Comparison of ENCODE assay signal across 8 cellular contexts in genomic region chr6:139219271-139219729, GRCh38.
DNase-seq lines count a peak whose midpoint lies in the region; ATAC-seq and TF ChIP-seq lines count a peak whose summit lies in the region.

No MANE protein-coding gene starts in this region.

- peaks cover 0 to 8% of the 10 kb centered on the region in 2 donors for H3K4me1 ChIP-seq in right atrium auricular region

- H3K36me3 ChIP-seq in right atrium auricular region: no peaks in the 10 kb centered on the region

- peak; percentile 60 for DNase-seq in NCI-H1436 treated with DMSO at 0.1 percent for 48 hours (lab: John Stamatoyannopoulos, UW)
- DNase-seq in T-helper 1 cell: peak; percentile 22 to 89 (median 53)
- peak; percentile 92 for DNase-seq in amniotic stem cell (lab: John Stamatoyannopoulos, UW)
- peak; percentile 91 for DNase-seq in right atrium auricular region (ENCODE audit: low spot score)
- DNase-seq in retina: peak; percentile 70
- DNase-seq in mesenteric fat pad (ENCODE audit: low spot score): no peak

- ATAC-seq in GM18502 (IDR thresholded peaks at IDR 0.05; ENCODE audit: poor library complexity, unreplicated experiment) (peak; percentile 100), HG02885 (IDR thresholded peaks at IDR 0.05; ENCODE audit: poor library complexity, unreplicated experiment) (peak; percentile 100)

- H3K27ac ChIP-seq in right atrium auricular region: peak overlapping the region; percentile 58 to 71

- no peaks in the 10 kb centered on the region for H3K9me3 ChIP-seq in right atrium auricular region

- TF ChIP-seq CTCF in right atrium auricular region (IDR thresholded peaks at IDR 0.05): peak; percentile 78 to 90

- H3K27me3 ChIP-seq in right atrium auricular region: no peaks in the 10 kb centered on the region

- no peak overlapping the region for H3K4me3 ChIP-seq in right atrium auricular region
